In the genomic region with DNA sequence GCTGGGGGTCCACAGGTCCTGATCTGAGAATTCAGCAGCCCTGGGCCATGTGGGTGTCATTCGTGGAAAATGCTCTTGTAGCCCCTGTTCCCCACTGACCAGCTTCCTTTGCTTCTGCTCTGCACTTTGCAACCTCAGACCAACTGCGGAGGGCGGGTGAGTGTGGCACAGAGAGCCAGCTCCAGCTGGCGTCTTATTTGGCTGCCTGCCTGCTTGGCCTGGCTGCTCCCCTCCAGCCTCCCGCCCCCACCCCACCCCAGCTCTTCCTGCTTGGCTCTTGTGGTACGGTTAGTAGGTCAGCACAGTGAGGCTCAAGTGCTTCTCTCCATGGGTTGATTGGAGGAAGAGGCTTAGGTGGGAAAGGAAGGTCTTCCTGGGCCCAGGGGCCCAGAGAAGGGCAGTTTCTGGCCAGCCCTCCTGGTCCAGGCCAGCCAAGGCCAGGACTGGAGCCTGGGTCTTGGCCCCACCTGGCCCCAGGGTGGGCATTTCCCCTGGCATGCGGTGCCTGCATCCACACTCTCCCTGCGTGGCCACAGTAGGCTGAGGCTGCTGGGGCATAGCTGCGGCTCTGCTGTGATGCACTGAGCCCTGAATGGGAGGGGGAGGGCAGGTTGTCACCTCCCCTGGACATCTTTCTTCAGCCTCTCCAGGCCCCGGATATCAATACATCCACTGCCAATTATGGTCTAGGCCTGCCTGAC, we compare ENCODE assay signal across 10 cellular contexts. TPM values are rescaled to one million over a fixed set of nuclear protein-coding genes. Genes with fewer than 3 reads are reported as not detected.
DNase-seq lines count a peak whose midpoint lies in the region; ATAC-seq and TF ChIP-seq lines count a peak whose summit lies in the region.
"Had no signal": no experiment of that assay in that cellular context is flagged by ENCODE, and none has a peak within 500 bp of the region (broad histone marks: within the 10 kb centered on the region; RNA-seq: fewer than 3 reads in every experiment).

No MANE protein-coding gene starts in this region.

- no peaks in the 10 kb centered on the region for H3K4me1 ChIP-seq in A673 (ENCODE audit: insufficient read depth, low read length, poor library complexity, severe bottlenecking)

- no peaks in the 10 kb centered on the region for H3K27me3 ChIP-seq in A673 (replicated peaks; ENCODE audit: insufficient read depth, low read depth, low read length, poor library complexity)
- H3K27me3 ChIP-seq: Peyer's patch had no signal

- CTCF ChIA-PET in A673 (lab: Charles Lee) = no interaction called here

- H3K36me3 ChIP-seq in A673 (ENCODE audit: insufficient read depth, low read length, poor library complexity, severe bottlenecking) = no peaks in the 10 kb centered on the region
- H3K36me3 ChIP-seq: Peyer's patch had no signal

- no peak for TF ChIP-seq CTCF in A673 (conservative IDR thresholded peaks at IDR 0.05; ENCODE audit: low read depth, low read length)

- no peaks in the 10 kb centered on the region for H3K9me3 ChIP-seq in A673 (ENCODE audit: low read depth, low read length, poor library complexity, severe bottlenecking)
- H3K9me3 ChIP-seq: Peyer's patch had no signal

- H3K4me3 ChIP-seq in A673 (ENCODE audit: low read depth, low read length, poor library complexity, severe bottlenecking) = no peak overlapping the region
- H3K4me3 ChIP-seq: Peyer's patch had no signal

- no peak overlapping the region for H3K27ac ChIP-seq in A673 (ENCODE audit: low read depth, low read length, poor library complexity, severe bottlenecking)
- H3K27ac ChIP-seq: Peyer's patch had no signal

- DNase-seq in C1 segment of cervical spinal cord (lab: John Stamatoyannopoulos, UW) = peak in 12 of 14 donors; percentile 14 to 93 (median 61)
- peak; percentile 54 for DNase-seq in NCI-H2029 treated with DMSO at 0.1 percent for 48 hours (lab: John Stamatoyannopoulos, UW)
- DNase-seq in dermis blood vessel endothelial cell = peak; percentile 10
- DNase-seq in myocyte (ENCODE audit: low read depth) = peak; percentile 89
- DNase-seq in kidney glomerular epithelial cell (lab: John Stamatoyannopoulos, UW) = no peak
- no peak for DNase-seq in A673 (ENCODE audit: low spot score)
- no peak for DNase-seq in stimulated activated CD4-positive, alpha-beta T cell treated with anti-CD3 and anti-CD28 coated beads, Interleukin-4, amount 100 ng/mL, for 4 hours
- DNase-seq: NCI-H146, Peyer's patch had no signal

- POLR2A ChIA-PET in A673 (lab: Charles Lee; ENCODE audit: low non-redundant PET) = no interaction called here

- no peak for ATAC-seq in GM18909 (IDR thresholded peaks at IDR 0.05; ENCODE audit: poor library complexity, unreplicated experiment)

- intact Hi-C loops in A673 (cut with micrococcal nuclease; ENCODE audit: unreplicated experiment) = no loop called here

- BruUV-seq in A673 (replicated peaks; lab: Mats Ljungman, UMichigan) = no TSS peak

RNA-seq across cellular contexts. Expression of gene MYO7A, which starts 26.5 kb away (rescaled TPM):
- total RNA-seq in dermis blood vessel endothelial cell = 7.7 and 8.7 TPM in 2 replicates
- 0.57 and 0.96 TPM in 2 replicates for total RNA-seq in myocyte
- polyA plus RNA-seq in myocyte (2012) = 0.14 TPM
- not detected in 2 replicates for total RNA-seq in A673 (2021)

RNA-seq across cellular contexts. Expression of gene OMP, which starts 51.9 kb away (rescaled TPM):
- total RNA-seq in dermis blood vessel endothelial cell (0.47 TPM in 1 of 2 replicates, not detected in the other), myocyte (not detected in 2 replicates), A673 (2021) (not detected in 2 replicates)
- 0.25 TPM for polyA plus RNA-seq in myocyte (2012)

Comparison
In these comparisons a context has a peak if more than half of its experiments do, and no peak if none do; other contexts are left out.
1. DNase-seq: peak in C1 segment of cervical spinal cord (12 of 14), NCI-H2029 treated with DMSO at 0.1 percent for 48 hours (single experiment), dermis blood vessel endothelial cell (single experiment) and myocyte (single experiment); none in kidney glomerular epithelial cell (single experiment), A673 (single experiment) and stimulated activated CD4-positive, alpha-beta T cell treated with anti-CD3 and anti-CD28 coated beads, Interleukin-4, amount 100 ng/mL, for 4 hours (0 of 2).